ENCODE assay signal across 8 cellular contexts in genomic region chr19:35404879-35405622, GRCh38. TPM values are rescaled to one million over a fixed set of nuclear protein-coding genes. Genes with fewer than 3 reads are reported as not detected.
DNase-seq lines count a peak whose midpoint lies in the region; ATAC-seq, FAIRE-seq and TF ChIP-seq lines count a peak whose summit lies in the region.

No MANE protein-coding gene starts in this region.

- H3K27ac Mint-ChIP-seq in T-helper 17 cell = peak overlapping the region; percentile 71

- peaks cover 4 to 21% of the 10 kb centered on the region in 2 experiments; a peak in 3 of 5 replicates for H3K27me3 ChIP-seq in HepG2 (ENCODE audit: control insufficient read depth in 1 of 2, insufficient read depth in 2 of 2, low read length in 2 of 2)

- in situ Hi-C loops in HepG2 (cut with HindIII; ENCODE audit: extremely low pct_ligation_motif_present, low pct_unique_long_range_greater_than_20kb) = no loop called here

- no peaks in the 10 kb centered on the region for H3K9me3 ChIP-seq in T-helper 17 cell (ENCODE audit: control insufficient read depth, low read length, poor library complexity, severe bottlenecking)
- no peaks in the 10 kb centered on the region for H3K9me3 ChIP-seq in HepG2 (ENCODE audit: low read length)

- peaks cover 5% of the 10 kb centered on the region for H3K4me1 Mint-ChIP-seq in T-helper 17 cell

- H3K36me3 Mint-ChIP-seq in T-helper 17 cell (ENCODE audit: low read depth) = peaks cover 2% of the 10 kb centered on the region

- H3K4me3 ChIP-seq in HepG2 (replicated peaks in 1 of 3; ENCODE audit: insufficient read depth in 1 of 3, low read depth in 2 of 3, low read length in 3 of 3) = no peak overlapping the region

- H3K4me1 ChIP-seq in HepG2 (ENCODE audit: insufficient read depth, low read length) = peaks cover 32% of the 10 kb centered on the region

- no peak for TF ChIP-seq EP300 in HepG2 (IDR thresholded peaks at IDR 0.05; ENCODE audit: low read depth in 2 of 2, low read length in 2 of 2)
- no peak for TF ChIP-seq EP300 in HepG2 (CRISPR knock-in tag; IDR thresholded peaks at IDR 0.05; ENCODE audit: borderline replicate concordance)

- WGBS in HepG2 (ENCODE audit: low lambda C conversion rate) = 29% methylated on average over 11 of the region's 11 CpGs

- no peak overlapping the region for H3K27ac ChIP-seq in HepG2 (ENCODE audit: extremely low read length, insufficient read depth, low read length)

- no peak for TF ChIP-seq CTCF in GM10248 (IDR thresholded peaks at IDR 0.05; ENCODE audit: control extremely low read depth, extremely low read depth, low read depth, missing control alignments)
- no peak for TF ChIP-seq CTCF in HepG2 (CRISPR knock-in tag; IDR thresholded peaks at IDR 0.05)

- H2AFZ ChIP-seq in HepG2 (ENCODE audit: low read length) = no peak overlapping the region

- FAIRE-seq in HepG2 (lab: Jason Lieb, UNC) = no peak

- H3K36me3 ChIP-seq in HepG2 (replicated peaks in 1 of 2; ENCODE audit: control insufficient read depth in 1 of 2, insufficient read depth in 2 of 2, low read length in 2 of 2) = no peaks in the 10 kb centered on the region

- ATAC-seq in T-helper 17 cell = no peak
- ATAC-seq in HepG2 = peak; percentile 49

- H3K9ac ChIP-seq in HepG2 (ENCODE audit: insufficient read depth, low read depth, low read length) = no peak overlapping the region

- H3K4me2 ChIP-seq in HepG2 (ENCODE audit: low read depth, low read length) = no peak overlapping the region

- TF ChIP-seq POLR2A in HepG2 (IDR thresholded peaks at IDR 0.05; ENCODE audit: insufficient read depth in 1 of 2, low read depth in 2 of 2, low read length in 2 of 2) = no peak

- POLR2A ChIA-PET in GM10248 (lab: Yijun Ruan, JAX) = interaction anchor here (1.1 kb wide), 1 partner anchor 14 kb away, joined by 4 read pairs; no protein-coding TSS in a partner anchor
- POLR2A ChIA-PET in HepG2 (lab: Yijun Ruan, JAX) = no interaction called here

- peaks cover 9% of the 10 kb centered on the region for H3K27me3 Mint-ChIP-seq in T-helper 17 cell

- no TSS peak for BruUV-seq in HepG2 (replicated peaks; lab: Mats Ljungman, UMichigan)

- H3K4me3 Mint-ChIP-seq in T-helper 17 cell = no peak overlapping the region

- CTCF ChIA-PET in GM10248 (lab: Yijun Ruan, JAX) (interaction anchor here (0.6 to 1.6 kb wide), 11 partner anchors 9 to 90 kb away, joined by 3 to 6 read pairs (median 3); no protein-coding TSS in a partner anchor), HepG2 (lab: Yijun Ruan, JAX; ENCODE audit: low intra/inter-chr PET ratio, low total read pairs) (no interaction called here)

- H4K20me1 ChIP-seq in HepG2 (ENCODE audit: insufficient read depth, low read length) = no peaks in the 10 kb centered on the region

- no peak for TF ChIP-seq RAD21 in HepG2 (CRISPR knock-in tag; IDR thresholded peaks at IDR 0.05)

- intact Hi-C loops in HepG2 (cut with micrococcal nuclease; ENCODE audit: unreplicated experiment) = no loop called here

- no peaks in the 10 kb centered on the region for H3K79me2 ChIP-seq in HepG2 (ENCODE audit: insufficient read depth, low read length)

- DNase-seq in GM10248 (ENCODE audit: extremely low spot score) = peak; percentile 82
- DNase-seq in HCEC 1CT = peak; percentile 89
- no peak for DNase-seq in T-helper 17 cell
- peak; percentile 70 for DNase-seq in HepG2 (ENCODE audit: low spot score)
- DNase-seq in NCI-H1105 (lab: John Stamatoyannopoulos, UW) = no peak
- DNase-seq in epidermal melanocyte (ENCODE audit: insufficient read length, low spot score) = no peak
- DNase-seq in NOMO-1 treated with dmso at 0.1 percent for 144 hours (lab: John Stamatoyannopoulos, UW; ENCODE audit: unreplicated experiment) = no peak
- no peak for DNase-seq in DMS79 treated with DMSO at 0.1 percent for 48 hours (lab: John Stamatoyannopoulos, UW)

RNA-seq across cellular contexts. Expression of gene GPR42, which starts 34.2 kb away (rescaled TPM):
- total RNA-seq in T-helper 17 cell (under 1 TPM in 1 of 2 donors, not detected in 1; 0.20 TPM), HepG2 (2016; rRNA removed; fragmentation: Illumina TruSeq; extraction: Trizol) (not detected in 2 replicates)
- not detected in 2 replicates for total RNA-seq in HepG2 (2016; cell fraction: cytosol; rRNA removed; fragmentation: Illumina TruSeq; extraction: Trizol; ENCODE audit: low read depth)
- total RNA-seq in HepG2 (2016; cell fraction: insoluble cytoplasmic fraction; rRNA removed; fragmentation: Illumina TruSeq; extraction: Trizol) = not detected in 2 replicates
- total RNA-seq in HepG2 (2016; cell fraction: membrane; rRNA removed; fragmentation: Illumina TruSeq; extraction: Trizol) = not detected in 2 replicates
- not detected in 2 replicates for total RNA-seq in HepG2 (2016; cell fraction: nucleus; rRNA removed; fragmentation: Illumina TruSeq; extraction: Trizol)
- polyA plus RNA-seq in HepG2 (2011; rRNA removed) = not detected in 2 replicates
- polyA plus RNA-seq in HepG2 (2011; cell fraction: cytosol; rRNA removed) = not detected in 2 replicates
- polyA plus RNA-seq in HepG2 (2011; cell fraction: nucleus; rRNA removed) = not detected in 2 replicates
- not detected in 2 replicates for polyA plus RNA-seq in HepG2 (2012)
- not detected in 2 replicates for polyA plus RNA-seq in HepG2 (2016; cell fraction: cytosol; fragmentation: Illumina TruSeq; extraction: Trizol; ENCODE audit: low read depth)
- polyA plus RNA-seq in HepG2 (2016; cell fraction: insoluble cytoplasmic fraction; fragmentation: Illumina TruSeq; extraction: Trizol; ENCODE audit: low read depth) = not detected in 2 replicates
- not detected in 2 replicates for polyA plus RNA-seq in HepG2 (2016; cell fraction: membrane; fragmentation: Illumina TruSeq; extraction: Trizol; ENCODE audit: low read depth)
- not detected in 2 replicates for polyA plus RNA-seq in HepG2 (2016; cell fraction: nucleus; fragmentation: Illumina TruSeq; extraction: Trizol; ENCODE audit: insufficient read depth, low read depth)
- not detected in 2 replicates for polyA minus RNA-seq in HepG2 (2011; rRNA and poly(A)+ RNA removed; ENCODE audit: low replicate concordance)
- polyA minus RNA-seq in HepG2 (2011; cell fraction: cytosol; rRNA and poly(A)+ RNA removed) = not detected in 2 replicates
- polyA minus RNA-seq in HepG2 (2011; cell fraction: nucleus; rRNA and poly(A)+ RNA removed) = not detected in 2 replicates

RNA-seq across cellular contexts. Expression of gene FFAR2, which starts 43.0 kb away (rescaled TPM):
- under 1 TPM; 0.16 to 0.55 TPM for total RNA-seq in T-helper 17 cell
- total RNA-seq in HepG2 (2016; rRNA removed; fragmentation: Illumina TruSeq; extraction: Trizol) = not detected in 2 replicates
- total RNA-seq in HepG2 (2016; cell fraction: cytosol; rRNA removed; fragmentation: Illumina TruSeq; extraction: Trizol; ENCODE audit: low read depth) = not detected in 2 replicates
- total RNA-seq in HepG2 (2016; cell fraction: insoluble cytoplasmic fraction; rRNA removed; fragmentation: Illumina TruSeq; extraction: Trizol) = not detected in 2 replicates
- total RNA-seq in HepG2 (2016; cell fraction: membrane; rRNA removed; fragmentation: Illumina TruSeq; extraction: Trizol) = not detected in 2 replicates
- total RNA-seq in HepG2 (2016; cell fraction: nucleus; rRNA removed; fragmentation: Illumina TruSeq; extraction: Trizol) = not detected in 2 replicates
- 0.12 and 0.30 TPM in 2 replicates for polyA plus RNA-seq in HepG2 (2011; rRNA removed)
- polyA plus RNA-seq in HepG2 (2011; cell fraction: cytosol; rRNA removed) = 0.03 and 0.14 TPM in 2 replicates
- 0.12 TPM in 1 of 2 replicates, not detected in the other for polyA plus RNA-seq in HepG2 (2011; cell fraction: nucleus; rRNA removed)
- polyA plus RNA-seq in HepG2 (2012) = 0.31 and 1.2 TPM in 2 replicates
- not detected in 2 replicates for polyA plus RNA-seq in HepG2 (2016; cell fraction: cytosol; fragmentation: Illumina TruSeq; extraction: Trizol; ENCODE audit: low read depth)
- not detected in 2 replicates for polyA plus RNA-seq in HepG2 (2016; cell fraction: insoluble cytoplasmic fraction; fragmentation: Illumina TruSeq; extraction: Trizol; ENCODE audit: low read depth)
- polyA plus RNA-seq in HepG2 (2016; cell fraction: membrane; fragmentation: Illumina TruSeq; extraction: Trizol; ENCODE audit: low read depth) = not detected in 2 replicates
- not detected in 2 replicates for polyA plus RNA-seq in HepG2 (2016; cell fraction: nucleus; fragmentation: Illumina TruSeq; extraction: Trizol; ENCODE audit: insufficient read depth, low read depth)
- polyA minus RNA-seq in HepG2 (2011; rRNA and poly(A)+ RNA removed; ENCODE audit: low replicate concordance) = not detected in 2 replicates
- not detected in 2 replicates for polyA minus RNA-seq in HepG2 (2011; cell fraction: cytosol; rRNA and poly(A)+ RNA removed)
- polyA minus RNA-seq in HepG2 (2011; cell fraction: nucleus; rRNA and poly(A)+ RNA removed) = not detected in 2 replicates

RNA-seq across cellular contexts. Expression of gene FFAR3, which starts 46.8 kb away (rescaled TPM):
- total RNA-seq in T-helper 17 cell = under 1 TPM; 0.70 to 0.78 TPM
- not detected in 2 replicates for total RNA-seq in HepG2 (2016; rRNA removed; fragmentation: Illumina TruSeq; extraction: Trizol)
- total RNA-seq in HepG2 (2016; cell fraction: cytosol; rRNA removed; fragmentation: Illumina TruSeq; extraction: Trizol; ENCODE audit: low read depth) = not detected in 2 replicates
- not detected in 2 replicates for total RNA-seq in HepG2 (2016; cell fraction: insoluble cytoplasmic fraction; rRNA removed; fragmentation: Illumina TruSeq; extraction: Trizol)
- total RNA-seq in HepG2 (2016; cell fraction: membrane; rRNA removed; fragmentation: Illumina TruSeq; extraction: Trizol) = not detected in 2 replicates
- not detected in 2 replicates for total RNA-seq in HepG2 (2016; cell fraction: nucleus; rRNA removed; fragmentation: Illumina TruSeq; extraction: Trizol)
- polyA plus RNA-seq in HepG2 (2011; rRNA removed) = not detected in 2 replicates
- not detected in 2 replicates for polyA plus RNA-seq in HepG2 (2011; cell fraction: cytosol; rRNA removed)
- not detected in 2 replicates for polyA plus RNA-seq in HepG2 (2011; cell fraction: nucleus; rRNA removed)
- polyA plus RNA-seq in HepG2 (2012) = not detected in 2 replicates
- not detected in 2 replicates for polyA plus RNA-seq in HepG2 (2016; cell fraction: cytosol; fragmentation: Illumina TruSeq; extraction: Trizol; ENCODE audit: low read depth)
- polyA plus RNA-seq in HepG2 (2016; cell fraction: insoluble cytoplasmic fraction; fragmentation: Illumina TruSeq; extraction: Trizol; ENCODE audit: low read depth) = not detected in 2 replicates
- not detected in 2 replicates for polyA plus RNA-seq in HepG2 (2016; cell fraction: membrane; fragmentation: Illumina TruSeq; extraction: Trizol; ENCODE audit: low read depth)
- not detected in 2 replicates for polyA plus RNA-seq in HepG2 (2016; cell fraction: nucleus; fragmentation: Illumina TruSeq; extraction: Trizol; ENCODE audit: insufficient read depth, low read depth)
- polyA minus RNA-seq in HepG2 (2011; rRNA and poly(A)+ RNA removed; ENCODE audit: low replicate concordance) = not detected in 2 replicates
- polyA minus RNA-seq in HepG2 (2011; cell fraction: cytosol; rRNA and poly(A)+ RNA removed) = not detected in 2 replicates
- not detected in 2 replicates for polyA minus RNA-seq in HepG2 (2011; cell fraction: nucleus; rRNA and poly(A)+ RNA removed)

RNA-seq across cellular contexts. Expression of gene FFAR1, which starts 57.3 kb away (rescaled TPM):
- total RNA-seq in T-helper 17 cell (1 to 10 TPM in 1 of 2 donors, not detected in 1; 1.4 TPM), HepG2 (2016; rRNA removed; fragmentation: Illumina TruSeq; extraction: Trizol) (not detected in 2 replicates)
- total RNA-seq in HepG2 (2016; cell fraction: cytosol; rRNA removed; fragmentation: Illumina TruSeq; extraction: Trizol; ENCODE audit: low read depth) = 0.09 TPM in 1 of 2 replicates, not detected in the other
- not detected in 2 replicates for total RNA-seq in HepG2 (2016; cell fraction: insoluble cytoplasmic fraction; rRNA removed; fragmentation: Illumina TruSeq; extraction: Trizol)
- not detected in 2 replicates for total RNA-seq in HepG2 (2016; cell fraction: membrane; rRNA removed; fragmentation: Illumina TruSeq; extraction: Trizol)
- not detected in 2 replicates for total RNA-seq in HepG2 (2016; cell fraction: nucleus; rRNA removed; fragmentation: Illumina TruSeq; extraction: Trizol)
- polyA plus RNA-seq in HepG2 (2011; rRNA removed) = not detected in 2 replicates
- not detected in 2 replicates for polyA plus RNA-seq in HepG2 (2011; cell fraction: cytosol; rRNA removed)
- polyA plus RNA-seq in HepG2 (2011; cell fraction: nucleus; rRNA removed) = not detected in 2 replicates
- not detected in 2 replicates for polyA plus RNA-seq in HepG2 (2012)
- not detected in 2 replicates for polyA plus RNA-seq in HepG2 (2016; cell fraction: cytosol; fragmentation: Illumina TruSeq; extraction: Trizol; ENCODE audit: low read depth)
- polyA plus RNA-seq in HepG2 (2016; cell fraction: insoluble cytoplasmic fraction; fragmentation: Illumina TruSeq; extraction: Trizol; ENCODE audit: low read depth) = not detected in 2 replicates
- not detected in 2 replicates for polyA plus RNA-seq in HepG2 (2016; cell fraction: membrane; fragmentation: Illumina TruSeq; extraction: Trizol; ENCODE audit: low read depth)
- polyA plus RNA-seq in HepG2 (2016; cell fraction: nucleus; fragmentation: Illumina TruSeq; extraction: Trizol; ENCODE audit: insufficient read depth, low read depth) = not detected in 2 replicates
- not detected in 2 replicates for polyA minus RNA-seq in HepG2 (2011; rRNA and poly(A)+ RNA removed; ENCODE audit: low replicate concordance)
- polyA minus RNA-seq in HepG2 (2011; cell fraction: cytosol; rRNA and poly(A)+ RNA removed) = not detected in 2 replicates
- polyA minus RNA-seq in HepG2 (2011; cell fraction: nucleus; rRNA and poly(A)+ RNA removed) = not detected in 2 replicates

Comparison
In these comparisons a context has a peak if more than half of its experiments do, and no peak if none do; other contexts are left out.
1. DNase-seq: peak in GM10248 (single experiment), HCEC 1CT (single experiment) and HepG2 (single experiment); none in T-helper 17 cell (0 of 3), NCI-H1105 (single experiment), epidermal melanocyte (single experiment), NOMO-1 treated with dmso at 0.1 percent for 144 hours (single experiment) and DMS79 treated with DMSO at 0.1 percent for 48 hours (single experiment).